ENCODE assay signal across 25 cellular contexts in genomic region chr21:30478015-30478414, GRCh38. TPM values are rescaled to one million over a fixed set of nuclear protein-coding genes. Genes with fewer than 3 reads are reported as not detected.
"Had no signal": no experiment of that assay in that cellular context is flagged by ENCODE, and none has a peak within 500 bp of the region (broad histone marks: within the 10 kb centered on the region; RNA-seq: fewer than 3 reads in every experiment).

No MANE protein-coding gene starts in this region.

- H3K4me1 ChIP-seq: pancreas, thyroid gland had no signal

- H3K27ac ChIP-seq: cardiac muscle cell, pancreas, thyroid gland had no signal

- H3K36me3 Mint-ChIP-seq: activated naive CD8-positive, alpha-beta T cell treated with anti-CD3 and anti-CD28 coated beads, Interleukin-2, amount 10 ng/mL, durations not matched to agents 7 days and 5 days; natural killer cell treated with Interleukin-12 subunit alpha and Interleukin-12 subunit beta and Interleukin-15 and Interleukin-18, amount 100 ng/mL, for 72 hours had no signal

- DNase-seq: activated CD4-positive, alpha-beta T cell treated with anti-CD3 and anti-CD28 coated beads for 1 hour; activated CD8-positive, alpha-beta memory T cell treated with anti-CD3 and anti-CD28 coated beads for 24 hours; activated CD8-positive, alpha-beta memory T cell treated with anti-CD3 and anti-CD28 coated beads, Interleukin-2, amount 50 U/mL, for 4 hours; activated naive CD4-positive, alpha-beta T cell treated with anti-CD3 and anti-CD28 coated beads for 36 hours; activated naive CD8-positive, alpha-beta T cell treated with anti-CD3 and anti-CD28 coated beads, Interleukin-2, amount 10 ng/mL, durations not matched to agents 7 days and 5 days; activated T-cell treated with anti-CD3 and anti-CD28 coated beads, Interleukin-2, amount 50 U/mL, for 24 hours; amygdala; foreskin melanocyte; glutamatergic neuron; hippocampal formation; left ventricle myocardium superior; pancreas; right cardiac atrium; stimulated activated CD4-positive, alpha-beta T cell treated with anti-CD3 and anti-CD28 coated beads, Interleukin-1b, Interleukin-23, amount 100 ng/mL, for 48 hours; substantia nigra; T-helper 9 cell had no signal

- H3K4me1 Mint-ChIP-seq: activated naive CD8-positive, alpha-beta T cell treated with anti-CD3 and anti-CD28 coated beads, Interleukin-2, amount 10 ng/mL, durations not matched to agents 7 days and 5 days had no signal

- H3K27me3 ChIP-seq: cardiac muscle cell, thyroid gland had no signal

- H3K27ac Mint-ChIP-seq: activated naive CD8-positive, alpha-beta T cell treated with anti-CD3 and anti-CD28 coated beads, Interleukin-2, amount 10 ng/mL, durations not matched to agents 7 days and 5 days; activated T-cell treated with anti-CD3 and anti-CD28 coated beads, Interleukin-2, amount 50 U/mL, for 24 hours; natural killer cell treated with Interleukin-12 subunit alpha and Interleukin-12 subunit beta and Interleukin-15 and Interleukin-18, amount 100 ng/mL, for 72 hours; stimulated activated naive CD8-positive, alpha-beta T cell treated with anti-CD3 and anti-CD28 coated beads, Interleukin-15, Interleukin-2, amounts not matched to agents 100 ng/mL and 50 ng/mL, for 24 hours had no signal

- H3K9me3 ChIP-seq: pancreas, thyroid gland had no signal

- H3K4me3 Mint-ChIP-seq: activated naive CD4-positive, alpha-beta T cell treated with anti-CD3 and anti-CD28 coated beads for 36 hours; activated naive CD8-positive, alpha-beta T cell treated with anti-CD3 and anti-CD28 coated beads, Interleukin-2, amount 10 ng/mL, durations not matched to agents 7 days and 5 days; activated T-cell treated with anti-CD3 and anti-CD28 coated beads, Interleukin-2, amount 50 U/mL, for 24 hours; natural killer cell treated with Interleukin-12 subunit alpha and Interleukin-12 subunit beta and Interleukin-15 and Interleukin-18, amount 100 ng/mL, for 72 hours; stimulated activated naive CD8-positive, alpha-beta T cell treated with anti-CD3 and anti-CD28 coated beads, Interleukin-15, Interleukin-2, amounts not matched to agents 100 ng/mL and 50 ng/mL, for 24 hours had no signal

- H3K36me3 ChIP-seq: cardiac muscle cell, pancreas, thyroid gland had no signal

- H3K9me3 Mint-ChIP-seq: activated naive CD4-positive, alpha-beta T cell treated with anti-CD3 and anti-CD28 coated beads for 36 hours; activated naive CD8-positive, alpha-beta T cell treated with anti-CD3 and anti-CD28 coated beads, Interleukin-2, amount 10 ng/mL, durations not matched to agents 7 days and 5 days; activated T-cell treated with anti-CD3 and anti-CD28 coated beads, Interleukin-2, amount 50 U/mL, for 24 hours; stimulated activated naive CD8-positive, alpha-beta T cell treated with anti-CD3 and anti-CD28 coated beads, Interleukin-15, Interleukin-2, amounts not matched to agents 100 ng/mL and 50 ng/mL, for 24 hours had no signal

- H3K4me3 ChIP-seq: cardiac muscle cell, pancreas, thyroid gland had no signal

- H3K27me3 Mint-ChIP-seq: activated naive CD8-positive, alpha-beta T cell treated with anti-CD3 and anti-CD28 coated beads, Interleukin-2, amount 10 ng/mL, durations not matched to agents 7 days and 5 days; activated T-cell treated with anti-CD3 and anti-CD28 coated beads, Interleukin-2, amount 50 U/mL, for 24 hours; natural killer cell treated with Interleukin-12 subunit alpha and Interleukin-12 subunit beta and Interleukin-15 and Interleukin-18, amount 100 ng/mL, for 72 hours; stimulated activated naive CD8-positive, alpha-beta T cell treated with anti-CD3 and anti-CD28 coated beads, Interleukin-15, Interleukin-2, amounts not matched to agents 100 ng/mL and 50 ng/mL, for 24 hours had no signal

RNA-seq across cellular contexts. Expression of gene KRTAP19-1, which starts 2.2 kb away (rescaled TPM):
- total RNA-seq: activated naive CD4-positive, alpha-beta T cell treated with anti-CD3 and anti-CD28 coated beads for 36 hours; activated naive CD8-positive, alpha-beta T cell treated with anti-CD3 and anti-CD28 coated beads, Interleukin-2, amount 10 ng/mL, durations not matched to agents 7 days and 5 days; cardiac muscle cell; cerebellum; left ventricle myocardium superior; natural killer cell treated with Interleukin-12 subunit alpha and Interleukin-12 subunit beta and Interleukin-15 and Interleukin-18, amount 100 ng/mL, for 72 hours; pancreas; pulmonary artery endothelial cell; right cardiac atrium; T-helper 1 cell treated with Interleukin-12 subunit alpha and Interleukin-12 subunit beta and Interleukin-4 antibody, amounts not matched to agents 30 ng/mL and 1 ng/mL, for 36 hours; thyroid gland; ureter had no signal
- polyA plus RNA-seq: cardiac muscle cell, esophagus, pancreas, right cardiac atrium had no signal

RNA-seq across cellular contexts. Expression of gene KRTAP19-2, which starts 9.2 kb away (rescaled TPM):
- total RNA-seq: activated naive CD4-positive, alpha-beta T cell treated with anti-CD3 and anti-CD28 coated beads for 36 hours; activated naive CD8-positive, alpha-beta T cell treated with anti-CD3 and anti-CD28 coated beads, Interleukin-2, amount 10 ng/mL, durations not matched to agents 7 days and 5 days; cardiac muscle cell; cerebellum; left ventricle myocardium superior; natural killer cell treated with Interleukin-12 subunit alpha and Interleukin-12 subunit beta and Interleukin-15 and Interleukin-18, amount 100 ng/mL, for 72 hours; pancreas; pulmonary artery endothelial cell; right cardiac atrium; T-helper 1 cell treated with Interleukin-12 subunit alpha and Interleukin-12 subunit beta and Interleukin-4 antibody, amounts not matched to agents 30 ng/mL and 1 ng/mL, for 36 hours; thyroid gland; ureter had no signal
- polyA plus RNA-seq: cardiac muscle cell, esophagus, pancreas, right cardiac atrium had no signal

RNA-seq across cellular contexts. Expression of gene KRTAP19-3, which starts 13.8 kb away (rescaled TPM):
- total RNA-seq: activated naive CD4-positive, alpha-beta T cell treated with anti-CD3 and anti-CD28 coated beads for 36 hours; activated naive CD8-positive, alpha-beta T cell treated with anti-CD3 and anti-CD28 coated beads, Interleukin-2, amount 10 ng/mL, durations not matched to agents 7 days and 5 days; cardiac muscle cell; cerebellum; left ventricle myocardium superior; natural killer cell treated with Interleukin-12 subunit alpha and Interleukin-12 subunit beta and Interleukin-15 and Interleukin-18, amount 100 ng/mL, for 72 hours; pancreas; pulmonary artery endothelial cell; right cardiac atrium; T-helper 1 cell treated with Interleukin-12 subunit alpha and Interleukin-12 subunit beta and Interleukin-4 antibody, amounts not matched to agents 30 ng/mL and 1 ng/mL, for 36 hours; thyroid gland; ureter had no signal
- polyA plus RNA-seq: cardiac muscle cell, esophagus, pancreas, right cardiac atrium had no signal

RNA-seq across cellular contexts. Expression of gene KRTAP19-4, which starts 18.9 kb away (rescaled TPM):
- total RNA-seq: activated naive CD4-positive, alpha-beta T cell treated with anti-CD3 and anti-CD28 coated beads for 36 hours; activated naive CD8-positive, alpha-beta T cell treated with anti-CD3 and anti-CD28 coated beads, Interleukin-2, amount 10 ng/mL, durations not matched to agents 7 days and 5 days; cardiac muscle cell; cerebellum; left ventricle myocardium superior; natural killer cell treated with Interleukin-12 subunit alpha and Interleukin-12 subunit beta and Interleukin-15 and Interleukin-18, amount 100 ng/mL, for 72 hours; pancreas; pulmonary artery endothelial cell; right cardiac atrium; T-helper 1 cell treated with Interleukin-12 subunit alpha and Interleukin-12 subunit beta and Interleukin-4 antibody, amounts not matched to agents 30 ng/mL and 1 ng/mL, for 36 hours; thyroid gland; ureter had no signal
- polyA plus RNA-seq: cardiac muscle cell, esophagus, pancreas, right cardiac atrium had no signal

RNA-seq across cellular contexts. Expression of gene KRTAP19-5, which starts 23.9 kb away (rescaled TPM):
- total RNA-seq: activated naive CD4-positive, alpha-beta T cell treated with anti-CD3 and anti-CD28 coated beads for 36 hours; activated naive CD8-positive, alpha-beta T cell treated with anti-CD3 and anti-CD28 coated beads, Interleukin-2, amount 10 ng/mL, durations not matched to agents 7 days and 5 days; cardiac muscle cell; cerebellum; left ventricle myocardium superior; natural killer cell treated with Interleukin-12 subunit alpha and Interleukin-12 subunit beta and Interleukin-15 and Interleukin-18, amount 100 ng/mL, for 72 hours; pancreas; pulmonary artery endothelial cell; right cardiac atrium; T-helper 1 cell treated with Interleukin-12 subunit alpha and Interleukin-12 subunit beta and Interleukin-4 antibody, amounts not matched to agents 30 ng/mL and 1 ng/mL, for 36 hours; thyroid gland; ureter had no signal
- polyA plus RNA-seq: cardiac muscle cell, esophagus, pancreas, right cardiac atrium had no signal
